In the genomic region with DNA sequence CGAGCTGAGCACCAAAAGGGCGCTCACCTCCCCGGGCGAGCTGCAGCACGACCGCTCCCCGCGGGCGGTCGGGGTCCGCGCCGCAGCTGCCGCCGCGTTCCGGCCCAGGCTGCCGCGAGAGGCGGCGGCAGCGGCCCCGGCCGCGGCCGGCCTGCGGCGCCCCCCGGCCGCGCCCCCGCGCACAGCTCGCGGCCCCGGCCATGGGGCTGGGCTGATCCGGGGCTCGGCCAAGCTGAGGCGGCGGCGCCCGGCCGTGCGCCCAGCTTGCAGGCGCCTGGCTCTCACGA, we compare ENCODE assay signal across 8 cellular contexts. TPM values are rescaled to one million over a fixed set of nuclear protein-coding genes. Genes with fewer than 3 reads are reported as not detected.
A peak's percentile ranks its signal among the peaks of the same experiment; 100 is the strongest.
DNase-seq lines count a peak whose midpoint lies in the region; ATAC-seq and TF ChIP-seq lines count a peak whose summit lies in the region.

No MANE protein-coding gene starts in this region.

- peaks cover 18% of the 10 kb centered on the region for H3K4me1 Mint-ChIP-seq in glutamatergic neuron (ENCODE audit: low read depth, unreplicated experiment)

- peak overlapping the region; percentile 98 for H3K27ac Mint-ChIP-seq in glutamatergic neuron (ENCODE audit: unreplicated experiment)

- no peak for DNase-seq in glutamatergic neuron
- no peak for DNase-seq in sciatic nerve (ENCODE audit: low spot score)
- DNase-seq in cortex of kidney (lab: John Stamatoyannopoulos, UW), result no peak
- DNase-seq in HEK293T (ENCODE audit: extremely low spot score), result no peak
- DNase-seq in COR-L47 (lab: John Stamatoyannopoulos, UW), result no peak

- intact Hi-C loops in sciatic nerve (cut with DNase I), result no loop called here

- CTCF ChIA-PET in HEK293T (lab: Yijun Ruan, JAX), result interaction anchor here (0.7 to 2.0 kb wide), 12 partner anchors 9 to 778 kb away, joined by 3 to 9 read pairs (median 4); a partner anchor contains a TSS

- H3K36me3 Mint-ChIP-seq in glutamatergic neuron (ENCODE audit: unreplicated experiment), result no peaks in the 10 kb centered on the region

- H3K9me3 Mint-ChIP-seq in glutamatergic neuron (ENCODE audit: unreplicated experiment), result peaks cover 14% of the 10 kb centered on the region

- TF ChIP-seq CTCF in glutamatergic neuron (IDR thresholded peaks at IDR 0.05; ENCODE audit: partially characterized antibody, unreplicated experiment), result no peak

- ATAC-seq in GM19025 (IDR thresholded peaks at IDR 0.05; ENCODE audit: low read depth, unreplicated experiment), result peak; percentile 42
- ATAC-seq in HG02870 (IDR thresholded peaks at IDR 0.05; ENCODE audit: unreplicated experiment), result peak; percentile 19
- ATAC-seq in SK-N-SH treated with all-trans-retinoic acid at 6 μM for 48 hours, result peak; percentile 68
- peak; percentile 38 for ATAC-seq in sciatic nerve

- POLR2A ChIA-PET in HEK293T (lab: Yijun Ruan, JAX), result interaction anchor here (1.0 to 2.5 kb wide), 6 partner anchors 9 to 360 kb away, joined by 3 to 12 read pairs (median 6); a partner anchor contains a TSS

- peaks cover 13% of the 10 kb centered on the region for H3K27me3 Mint-ChIP-seq in glutamatergic neuron (ENCODE audit: unreplicated experiment)

- peak overlapping the region; percentile 94 for H3K4me3 Mint-ChIP-seq in glutamatergic neuron (ENCODE audit: unreplicated experiment)

TF ChIP-seq in SK-N-SH treated with all-trans-retinoic acid at 6 μM for 48 hours, 23 proteins besides CTCF, POLR2A, EP300 and RAD21 (continues in another document):
- TF ChIP-seq ESRRG (CRISPR knock-in tag; IDR thresholded peaks at IDR 0.05) (no peak), RARB (CRISPR knock-in tag; IDR thresholded peaks at IDR 0.05) (no peak), GLIS3 (CRISPR knock-in tag; IDR thresholded peaks at IDR 0.05) (no peak), ZNF565 (CRISPR knock-in tag; conservative IDR thresholded peaks at IDR 0.05; ENCODE audit: low read depth) (no peak), ZNF8 (CRISPR knock-in tag; IDR thresholded peaks at IDR 0.05) (no peak)
- TF ChIP-seq, protein P1, sequence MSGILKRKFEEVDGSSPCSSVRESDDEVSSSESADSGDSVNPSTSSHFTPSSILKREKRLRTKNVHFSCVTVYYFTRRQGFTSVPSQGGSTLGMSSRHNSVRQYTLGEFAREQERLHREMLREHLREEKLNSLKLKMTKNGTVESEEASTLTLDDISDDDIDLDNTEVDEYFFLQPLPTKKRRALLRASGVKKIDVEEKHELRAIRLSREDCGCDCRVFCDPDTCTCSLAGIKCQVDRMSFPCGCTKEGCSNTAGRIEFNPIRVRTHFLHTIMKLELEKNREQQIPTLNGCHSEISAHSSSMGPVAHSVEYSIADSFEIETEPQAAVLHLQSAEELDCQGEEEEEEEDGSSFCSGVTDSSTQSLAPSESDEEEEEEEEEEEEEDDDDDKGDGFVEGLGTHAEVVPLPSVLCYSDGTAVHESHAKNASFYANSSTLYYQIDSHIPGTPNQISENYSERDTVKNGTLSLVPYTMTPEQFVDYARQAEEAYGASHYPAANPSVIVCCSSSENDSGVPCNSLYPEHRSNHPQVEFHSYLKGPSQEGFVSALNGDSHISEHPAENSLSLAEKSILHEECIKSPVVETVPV (CRISPR knock-in tag; IDR thresholded peaks at IDR 0.05), result no peak
- TF ChIP-seq, protein P2, sequence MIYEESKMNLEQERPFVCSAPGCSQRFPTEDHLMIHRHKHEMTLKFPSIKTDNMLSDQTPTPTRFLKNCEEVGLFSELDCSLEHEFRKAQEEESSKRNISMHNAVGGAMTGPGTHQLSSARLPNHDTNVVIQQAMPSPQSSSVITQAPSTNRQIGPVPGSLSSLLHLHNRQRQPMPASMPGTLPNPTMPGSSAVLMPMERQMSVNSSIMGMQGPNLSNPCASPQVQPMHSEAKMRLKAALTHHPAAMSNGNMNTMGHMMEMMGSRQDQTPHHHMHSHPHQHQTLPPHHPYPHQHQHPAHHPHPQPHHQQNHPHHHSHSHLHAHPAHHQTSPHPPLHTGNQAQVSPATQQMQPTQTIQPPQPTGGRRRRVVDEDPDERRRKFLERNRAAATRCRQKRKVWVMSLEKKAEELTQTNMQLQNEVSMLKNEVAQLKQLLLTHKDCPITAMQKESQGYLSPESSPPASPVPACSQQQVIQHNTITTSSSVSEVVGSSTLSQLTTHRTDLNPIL (CRISPR knock-in tag; IDR thresholded peaks at IDR 0.05; ENCODE audit: low read depth), result no peak
- TF ChIP-seq, protein P3, sequence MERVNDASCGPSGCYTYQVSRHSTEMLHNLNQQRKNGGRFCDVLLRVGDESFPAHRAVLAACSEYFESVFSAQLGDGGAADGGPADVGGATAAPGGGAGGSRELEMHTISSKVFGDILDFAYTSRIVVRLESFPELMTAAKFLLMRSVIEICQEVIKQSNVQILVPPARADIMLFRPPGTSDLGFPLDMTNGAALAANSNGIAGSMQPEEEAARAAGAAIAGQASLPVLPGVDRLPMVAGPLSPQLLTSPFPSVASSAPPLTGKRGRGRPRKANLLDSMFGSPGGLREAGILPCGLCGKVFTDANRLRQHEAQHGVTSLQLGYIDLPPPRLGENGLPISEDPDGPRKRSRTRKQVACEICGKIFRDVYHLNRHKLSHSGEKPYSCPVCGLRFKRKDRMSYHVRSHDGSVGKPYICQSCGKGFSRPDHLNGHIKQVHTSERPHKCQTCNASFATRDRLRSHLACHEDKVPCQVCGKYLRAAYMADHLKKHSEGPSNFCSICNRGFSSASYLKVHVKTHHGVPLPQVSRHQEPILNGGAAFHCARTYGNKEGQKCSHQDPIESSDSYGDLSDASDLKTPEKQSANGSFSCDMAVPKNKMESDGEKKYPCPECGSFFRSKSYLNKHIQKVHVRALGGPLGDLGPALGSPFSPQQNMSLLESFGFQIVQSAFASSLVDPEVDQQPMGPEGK (CRISPR knock-in tag; IDR thresholded peaks at IDR 0.05; ENCODE audit: borderline replicate concordance), result no peak

TF ChIP-seq in HEK293T, 16 proteins besides CTCF, POLR2A, EP300 and RAD21:
- TF ChIP-seq HDGF (IDR thresholded peaks at IDR 0.05; ENCODE audit: borderline replicate concordance) (no peak), SUZ12 (IDR thresholded peaks at IDR 0.05) (no peak), NFRKB (IDR thresholded peaks at IDR 0.05) (no peak), ELF4 (IDR thresholded peaks at IDR 0.05) (no peak), ZNF384 (IDR thresholded peaks at IDR 0.05) (no peak), FOXM1 (IDR thresholded peaks at IDR 0.05; ENCODE audit: borderline replicate concordance) (no peak), FOXA1 (IDR thresholded peaks at IDR 0.05) (no peak), SP1 (IDR thresholded peaks at IDR 0.05) (no peak), ARNT (IDR thresholded peaks at IDR 0.05) (no peak)

RNA-seq across cellular contexts. Expression of a gene that starts 0.2 kb away (rescaled TPM):
- total RNA-seq in glutamatergic neuron (ENCODE audit: unreplicated experiment) (93.1 TPM), sciatic nerve (32.3 TPM)
